ENCODE assay signal across 26 cellular contexts in the genomic region with DNA sequence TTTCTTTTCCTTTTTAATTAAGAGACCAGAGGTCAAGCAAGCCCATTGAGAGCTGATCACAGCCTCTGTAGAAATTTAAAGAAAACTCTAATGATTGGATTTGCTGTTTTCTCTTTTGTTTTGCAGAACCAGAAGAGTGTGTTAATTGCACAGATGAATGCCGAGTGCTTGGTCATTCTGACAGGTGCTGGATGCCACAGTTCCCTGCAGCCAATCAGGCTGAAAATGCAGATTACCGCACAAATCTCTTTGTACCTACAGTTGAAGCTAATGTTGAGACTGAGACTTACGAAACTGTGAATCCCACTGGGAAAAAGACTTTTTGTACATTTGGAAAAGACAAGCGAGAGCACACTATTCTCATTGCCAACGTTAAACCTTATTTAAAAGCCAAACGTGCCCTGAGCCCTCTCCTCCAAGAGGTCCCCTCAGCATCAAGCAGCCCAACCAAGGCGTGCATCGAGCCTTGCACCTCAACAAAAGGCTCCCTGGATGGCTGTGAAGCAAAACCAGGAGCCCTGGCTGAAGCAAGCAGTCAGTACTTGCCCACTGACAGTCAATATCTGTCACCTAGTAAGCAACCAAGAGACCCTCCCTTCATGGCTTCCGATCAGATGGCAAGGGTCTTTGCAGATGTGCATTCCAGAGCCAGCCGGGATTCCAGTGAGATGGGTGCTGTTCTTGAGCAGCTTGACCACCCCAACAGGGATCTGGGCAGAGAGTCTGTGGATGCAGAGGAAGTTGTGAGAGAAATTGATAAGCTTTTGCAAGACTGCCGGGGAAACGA.
"Had no signal": no experiment of that assay in that cellular context is flagged by ENCODE, and none has a peak within 500 bp of the region (broad histone marks: within the 10 kb centered on the region; RNA-seq: fewer than 3 reads in every experiment).

No MANE protein-coding gene starts in this region.

- H3K4me1 Mint-ChIP-seq: stimulated activated effector memory CD8-positive, alpha-beta T cell treated with anti-CD3 and anti-CD28 coated beads, Interleukin-12 subunit alpha, Interleukin-12 subunit beta, amount 100 ng/mL, for 72 hours had no signal

- H3K9me3 ChIP-seq: adrenal gland, ascending aorta, stomach, suprapubic skin had no signal

- H3K27ac ChIP-seq: adrenal gland, ascending aorta, brain microvascular endothelial cell, hepatocyte, stomach, suprapubic skin, transverse colon, WERI-Rb-1 had no signal

- H3K27me3 ChIP-seq: adrenal gland, ascending aorta, brain microvascular endothelial cell, hepatocyte, stomach, suprapubic skin, transverse colon had no signal

- H3K27ac Mint-ChIP-seq: activated naive CD8-positive, alpha-beta T cell; stimulated activated effector memory CD8-positive, alpha-beta T cell treated with anti-CD3 and anti-CD28 coated beads, Interleukin-12 subunit alpha, Interleukin-12 subunit beta, amount 100 ng/mL, for 72 hours; T-helper 1 cell treated with Interleukin-12 subunit alpha and Interleukin-12 subunit beta and Interleukin-4 antibody, amounts not matched to agents 30 μg/mL and 1 μg/mL, for 36 hours had no signal

- FAIRE-seq: endothelial cell of umbilical vein, small intestine, urothelium cell line had no signal

- DNase-seq: activated CD4-positive, alpha-beta T cell treated with anti-CD3 and anti-CD28 coated beads for 1 hour; activated T-cell treated with anti-CD3 and anti-CD28 coated beads, Interleukin-2, amount 50 U/mL, for 1 hour; adrenal gland; brain microvascular endothelial cell; caudate nucleus; dermis blood vessel endothelial cell; effector memory CD4-positive, alpha-beta T cell; foreskin melanocyte; left cardiac atrium; mesenchymal stem cell; small intestine; stimulated activated CD4-positive, alpha-beta T cell treated with anti-CD3 and anti-CD28 coated beads, Interleukin-2, amount 100 ng/mL, for 24 hours; stomach; T1000; transverse colon; WERI-Rb-1 had no signal

- ATAC-seq: esophagus mucosa; left cardiac atrium; sciatic nerve; stimulated activated effector memory CD8-positive, alpha-beta T cell treated with anti-CD3 and anti-CD28 coated beads, Interleukin-12 subunit alpha, Interleukin-12 subunit beta, amount 100 ng/mL, for 72 hours had no signal

- H3K36me3 ChIP-seq: adrenal gland, ascending aorta, brain microvascular endothelial cell, suprapubic skin, transverse colon, WERI-Rb-1 had no signal

- H3K4me1 ChIP-seq: adrenal gland, ascending aorta, stomach, suprapubic skin, transverse colon had no signal

- H3K9me3 Mint-ChIP-seq: T-helper 1 cell treated with Interleukin-12 subunit alpha and Interleukin-12 subunit beta and Interleukin-4 antibody, amounts not matched to agents 30 μg/mL and 1 μg/mL, for 36 hours had no signal

- H3K27me3 Mint-ChIP-seq: activated naive CD8-positive, alpha-beta T cell had no signal

- H3K4me3 Mint-ChIP-seq: activated naive CD8-positive, alpha-beta T cell; stimulated activated effector memory CD8-positive, alpha-beta T cell treated with anti-CD3 and anti-CD28 coated beads, Interleukin-12 subunit alpha, Interleukin-12 subunit beta, amount 100 ng/mL, for 72 hours; T-helper 1 cell treated with Interleukin-12 subunit alpha and Interleukin-12 subunit beta and Interleukin-4 antibody, amounts not matched to agents 30 μg/mL and 1 μg/mL, for 36 hours had no signal

- H3K4me2 ChIP-seq: hepatocyte had no signal

- H3K4me3 ChIP-seq: adrenal gland, ascending aorta, hepatocyte, stomach, suprapubic skin, transverse colon had no signal

- H2AFZ ChIP-seq: hepatocyte had no signal

- H3K79me2 ChIP-seq: hepatocyte had no signal

- H3K36me3 Mint-ChIP-seq: activated naive CD8-positive, alpha-beta T cell; stimulated activated effector memory CD8-positive, alpha-beta T cell treated with anti-CD3 and anti-CD28 coated beads, Interleukin-12 subunit alpha, Interleukin-12 subunit beta, amount 100 ng/mL, for 72 hours had no signal
